Comparison of ENCODE assay signal across 21 cellular contexts in the genomic region with DNA sequence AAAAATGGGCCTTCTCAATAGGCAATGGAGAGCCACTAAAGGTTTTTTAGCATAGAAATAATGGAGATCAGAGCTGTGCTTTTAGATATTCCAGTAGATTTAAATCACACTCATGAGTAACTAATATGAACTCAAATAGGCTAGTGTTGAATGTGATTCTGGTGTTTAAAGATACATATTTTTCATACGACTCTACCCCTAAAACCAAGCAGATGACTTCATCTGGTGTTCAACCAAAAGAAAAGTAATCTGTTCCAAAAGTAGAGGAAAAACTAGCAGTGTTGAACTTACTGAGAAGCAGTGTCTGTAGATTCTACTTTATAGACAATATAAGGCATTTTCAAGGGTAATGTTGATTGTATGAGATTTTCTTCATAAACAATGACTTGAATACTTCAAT.
DNase-seq lines count a peak whose midpoint lies in the region; ATAC-seq, FAIRE-seq and TF ChIP-seq lines count a peak whose summit lies in the region.
"Had no signal": no experiment of that assay in that cellular context is flagged by ENCODE, and none has a peak within 500 bp of the region (broad histone marks: within the 10 kb centered on the region; RNA-seq: fewer than 3 reads in every experiment).

No MANE protein-coding gene starts in this region.

- H2AK5ac ChIP-seq in mesendoderm (ENCODE audit: low read length) = no peak overlapping the region

- no peaks in the 10 kb centered on the region for H3K9me3 Mint-ChIP-seq in CD4-positive, alpha-beta T cell
- no peaks in the 10 kb centered on the region for H3K9me3 Mint-ChIP-seq in immature natural killer cell

- H3K27me3 ChIP-seq in CD4-positive, alpha-beta T cell (ENCODE audit: control insufficient read depth, insufficient read depth, low read length) = peaks cover 14% of the 10 kb centered on the region
- H3K27me3 ChIP-seq in endothelial cell of umbilical vein (ENCODE audit: control insufficient read depth in 2 of 2, insufficient read depth in 2 of 2, low read length in 2 of 2) = no peaks in the 10 kb centered on the region
- H3K27me3 ChIP-seq in mesendoderm (ENCODE audit: insufficient read depth, low read length, poor library complexity) = no peaks in the 10 kb centered on the region

- POLR2A ChIA-PET in CD4-positive, alpha-beta T cell (lab: Charles Lee) = no interaction called here
- POLR2A ChIA-PET in endothelial cell of umbilical vein (lab: Charles Lee) = no interaction called here

- H3K4me2 ChIP-seq in endothelial cell of umbilical vein (ENCODE audit: insufficient read depth, low read length) = no peak overlapping the region
- no peak overlapping the region for H3K4me2 ChIP-seq in mesendoderm (ENCODE audit: low read length)

- no peak for TF ChIP-seq POLR2A in endothelial cell of umbilical vein (IDR thresholded peaks at IDR 0.05; ENCODE audit: low read depth, low read length)

- peak; percentile 18 for FAIRE-seq in endothelial cell of umbilical vein (lab: Jason Lieb, UNC)
- FAIRE-seq: GM12878, HepG2 had no signal

- H3K4me1 ChIP-seq in endothelial cell of umbilical vein (ENCODE audit: control insufficient read depth, extremely low read depth, insufficient read depth, low read length) = peaks cover 19% of the 10 kb centered on the region
- H3K4me1 ChIP-seq in mesendoderm (ENCODE audit: control insufficient read depth, low read depth, low read length) = peaks cover 15% of the 10 kb centered on the region

- dilution Hi-C loops in endothelial cell of umbilical vein (cut with MboI; ENCODE audit: extremely low pct_ligation_motif_present, low sequenced_read_pairs) = no loop called here

- H3K9me1 ChIP-seq in endothelial cell of umbilical vein (replicated peaks; ENCODE audit: control insufficient read depth, extremely low read depth, insufficient read depth, low read length) = no peaks in the 10 kb centered on the region

- H4K20me1 ChIP-seq in endothelial cell of umbilical vein (replicated peaks; ENCODE audit: control insufficient read depth, extremely low read depth, insufficient read depth, low read length) = no peaks in the 10 kb centered on the region

- WGBS in mesendoderm (ENCODE audit: extremely low coverage, insufficient coverage, low lambda C conversion rate) = no CpG with 5 or more reads among the region's 1 CpG

- no peak overlapping the region for H2BK120ac ChIP-seq in mesendoderm (ENCODE audit: low read depth, low read length)

- no peak overlapping the region for H3K4ac ChIP-seq in mesendoderm (ENCODE audit: low read depth, low read length)

- no TSS peak for BruUV-seq in endothelial cell of umbilical vein (replicated peaks; lab: Mats Ljungman, UMichigan)

- H3K9ac ChIP-seq in endothelial cell of umbilical vein (replicated peaks; ENCODE audit: extremely low read depth, insufficient read depth, low read length) (no peak overlapping the region), mesendoderm (ENCODE audit: low read length) (no peak overlapping the region)

- peaks cover 34% of the 10 kb centered on the region for H3K27me3 Mint-ChIP-seq in CD4-positive, alpha-beta T cell
- peaks cover 10 to 19% (median 16%) of the 10 kb centered on the region in 3 donors for H3K27me3 Mint-ChIP-seq in immature natural killer cell (ENCODE audit: low read depth in 3 of 3)

- H4K8ac ChIP-seq in mesendoderm (ENCODE audit: low read depth, low read length) = no peak overlapping the region

- no peaks in the 10 kb centered on the region for H3K36me3 ChIP-seq in endothelial cell of umbilical vein (ENCODE audit: control insufficient read depth in 2 of 2, extremely low read depth in 1 of 2, insufficient read depth in 2 of 2, low read length in 2 of 2)
- no peaks in the 10 kb centered on the region for H3K36me3 ChIP-seq in mesendoderm (ENCODE audit: control insufficient read depth, insufficient read depth, low read length)

- H3K4me3 ChIP-seq in endothelial cell of umbilical vein (replicated peaks in 1 of 3; ENCODE audit: insufficient read depth in 1 of 3, low read depth in 1 of 3, low read length in 3 of 3) = no peak overlapping the region
- H3K4me3 ChIP-seq in mesendoderm (ENCODE audit: low read length) = no peak overlapping the region
- H3K4me3 ChIP-seq: GM12878 had no signal

- H4K5ac ChIP-seq in mesendoderm (ENCODE audit: low read length) = no peak overlapping the region

- intact Hi-C loops in CD4-positive, alpha-beta T cell (cut with DNase I, micrococcal nuclease) = loop anchor here in 1 of 2 experiments (10.0 kb wide), 1 partner anchor 272 kb away; no protein-coding TSS in a partner anchor
- intact Hi-C loops in endothelial cell of umbilical vein (cut with micrococcal nuclease) = no loop called here

- H3K56ac ChIP-seq in mesendoderm (ENCODE audit: low read length) = peak overlapping the region; percentile 27

- DNase-seq in CD4-positive, alpha-beta T cell = no peak
- peak; percentile 40 for DNase-seq in NCI-H226
- no peak for DNase-seq in endothelial cell of umbilical vein (ENCODE audit: low read depth, low spot score)
- no peak for DNase-seq in mesendoderm
- no peak for DNase-seq in immature natural killer cell
- no peak for DNase-seq in COLO829 (ENCODE audit: low spot score)
- DNase-seq in dedifferentiated amniotic fluid mesenchymal stem cell (ENCODE audit: extremely low spot score) = no peak
- DNase-seq: 8988T, AML-193, C1 segment of cervical spinal cord, H7, KBM-7, NCI-H1092 treated with DMSO at 0.1 percent for 48 hours, NCI-H1436 treated with DMSO at 0.1 percent for 48 hours, NCI-H2029, NCI-H524 treated with DMSO at 0.1 percent for 48 hours, NCI-H82, Right ventricle myocardium superior had no signal

- no peak overlapping the region for H2BK15ac ChIP-seq in mesendoderm (replicated peaks; ENCODE audit: low read depth)

- no peak overlapping the region for H3K23ac ChIP-seq in mesendoderm (ENCODE audit: low read length)

- H3K9me3 ChIP-seq in CD4-positive, alpha-beta T cell (ENCODE audit: control insufficient read depth, low read length) = no peaks in the 10 kb centered on the region
- no peaks in the 10 kb centered on the region for H3K9me3 ChIP-seq in endothelial cell of umbilical vein (replicated peaks; ENCODE audit: control insufficient read depth, insufficient read depth, low read length)

- H3K18ac ChIP-seq in mesendoderm (ENCODE audit: low read length) = no peak overlapping the region

- H2BK5ac ChIP-seq in mesendoderm (ENCODE audit: low read length) = no peak overlapping the region

- H3K79me2 ChIP-seq in endothelial cell of umbilical vein (ENCODE audit: control insufficient read depth, insufficient read depth, low read length) (peaks cover 13% of the 10 kb centered on the region), mesendoderm (ENCODE audit: control insufficient read depth, insufficient read depth, low read length) (peaks cover 28% of the 10 kb centered on the region)

- H3K27ac Mint-ChIP-seq in CD4-positive, alpha-beta T cell = no peak overlapping the region
- no peak overlapping the region for H3K27ac Mint-ChIP-seq in immature natural killer cell

- H3K4me1 Mint-ChIP-seq in CD4-positive, alpha-beta T cell (ENCODE audit: low read depth) = peaks cover 16% of the 10 kb centered on the region
- H3K4me1 Mint-ChIP-seq in immature natural killer cell = peaks cover 20 to 30% of the 10 kb centered on the region in 2 donors

- no peak overlapping the region for H3K27ac ChIP-seq in CD4-positive, alpha-beta T cell (ENCODE audit: low read depth, low read length)
- H3K27ac ChIP-seq in endothelial cell of umbilical vein (ENCODE audit: insufficient read depth, low read depth, low read length) (no peak overlapping the region), mesendoderm (ENCODE audit: low read depth, low read length) (no peak overlapping the region)

- peak overlapping the region; percentile 0 for H3K4me3 Mint-ChIP-seq in CD4-positive, alpha-beta T cell
- H3K4me3 Mint-ChIP-seq in immature natural killer cell = no peak overlapping the region

- no peak for ATAC-seq in CD4-positive, alpha-beta T cell (ENCODE audit: poor library complexity)
- ATAC-seq in HG03521 (IDR thresholded peaks at IDR 0.05; ENCODE audit: unreplicated experiment) = no peak
- ATAC-seq: GM12878, HepG2 had no signal

- H3K36me3 Mint-ChIP-seq in CD4-positive, alpha-beta T cell (ENCODE audit: low read depth) = no peaks in the 10 kb centered on the region
- H3K36me3 Mint-ChIP-seq in immature natural killer cell = peaks cover 0 to 7% (median 0%) of the 10 kb centered on the region in 3 donors

- CTCF ChIA-PET in CD4-positive, alpha-beta T cell (lab: Charles Lee) = no interaction called here
- CTCF ChIA-PET in endothelial cell of umbilical vein (lab: Charles Lee) = interaction anchor here (1.1 kb wide), 1 partner anchor 227 kb away, joined by 3 read pairs; no protein-coding TSS in a partner anchor

- peaks cover 2% of the 10 kb centered on the region for H3K79me1 ChIP-seq in mesendoderm (ENCODE audit: low read length)

- H2AFZ ChIP-seq in endothelial cell of umbilical vein (ENCODE audit: low read depth, low read length) = no peak overlapping the region

- TF ChIP-seq CTCF in CD4-positive, alpha-beta T cell (IDR thresholded peaks at IDR 0.05) = no peak
- no peak for TF ChIP-seq CTCF in endothelial cell of umbilical vein (IDR thresholded peaks at IDR 0.05; ENCODE audit: extremely low read depth in 1 of 2, insufficient read depth in 1 of 2, low read depth in 1 of 2, low read length in 2 of 2)

TF ChIP-seq in endothelial cell of umbilical vein, 7 proteins besides CTCF, POLR2A, EP300 and RAD21:
- no peak for TF ChIP-seq JUN (IDR thresholded peaks at IDR 0.05; ENCODE audit: borderline replicate concordance, insufficient read depth, insufficient read length, low read depth)
- TF ChIP-seq MYC (IDR thresholded peaks at IDR 0.05; ENCODE audit: low read depth, low read length) = no peak
- TF ChIP-seq, protein P1, sequence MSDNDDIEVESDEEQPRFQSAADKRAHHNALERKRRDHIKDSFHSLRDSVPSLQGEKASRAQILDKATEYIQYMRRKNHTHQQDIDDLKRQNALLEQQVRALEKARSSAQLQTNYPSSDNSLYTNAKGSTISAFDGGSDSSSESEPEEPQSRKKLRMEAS (IDR thresholded peaks at IDR 0.05; ENCODE audit: insufficient read depth, insufficient read length) = no peak
- TF ChIP-seq FOS (IDR thresholded peaks at IDR 0.05; ENCODE audit: borderline replicate concordance, insufficient read depth, low read length) = no peak
- TF ChIP-seq GATA2 (IDR thresholded peaks at IDR 0.05; ENCODE audit: insufficient read depth, insufficient read length, low read depth, low read length) = no peak
- TF ChIP-seq EZH2 (IDR thresholded peaks at IDR 0.05; ENCODE audit: borderline replicate concordance, low read depth, low read length, severe bottlenecking) = no peak
- TF ChIP-seq POLR2AphosphoS5 (IDR thresholded peaks at IDR 0.05; ENCODE audit: insufficient read depth, low read depth, low read length) = no peak
